Comparison of ENCODE assay signal across 11 cellular contexts in the genomic region with DNA sequence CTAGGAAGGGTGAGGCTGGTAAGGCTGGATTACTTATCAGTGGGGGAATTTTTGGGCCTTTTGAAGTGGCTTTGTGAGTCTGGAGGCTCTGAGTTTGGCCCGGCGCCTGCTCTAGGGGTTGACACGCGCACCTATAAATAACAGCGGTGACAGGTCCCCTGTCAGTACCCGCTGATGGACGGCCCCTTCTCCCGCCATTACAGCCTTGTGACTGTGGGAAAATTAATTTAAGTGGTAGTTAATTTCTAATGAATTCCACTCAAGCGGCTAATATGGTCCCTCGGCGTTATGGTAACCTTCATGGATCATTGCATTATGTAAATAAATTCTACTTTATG. TPM values are rescaled to one million over a fixed set of nuclear protein-coding genes. Genes with fewer than 3 reads are reported as not detected.
DNase-seq lines count a peak whose midpoint lies in the region; ATAC-seq, FAIRE-seq and TF ChIP-seq lines count a peak whose summit lies in the region.
"Had no signal": no experiment of that assay in that cellular context is flagged by ENCODE, and none has a peak within 500 bp of the region (broad histone marks: within the 10 kb centered on the region; RNA-seq: fewer than 3 reads in every experiment).

No MANE protein-coding gene starts in this region.

- no peaks in the 10 kb centered on the region for H3K4me1 Mint-ChIP-seq in immature natural killer cell

- no peak for FAIRE-seq in urothelium cell line (lab: Jason Lieb, UNC)
- FAIRE-seq: endometrium had no signal

- no peak overlapping the region for H3K4me3 Mint-ChIP-seq in immature natural killer cell

- no peak overlapping the region for H2AFZ ChIP-seq in OCI-LY1 (ENCODE audit: low read length)

- H3K4me2 ChIP-seq in OCI-LY1 (ENCODE audit: low read length) = peak overlapping the region; percentile 59; the same call in 1 of the 2 replicates

- H4K20me1 ChIP-seq in OCI-LY1 (ENCODE audit: insufficient read depth, low read length) = no peaks in the 10 kb centered on the region

- H3K4me3 ChIP-seq in right atrium auricular region (no peak overlapping the region), OCI-LY1 (ENCODE audit: low read depth, low read length, poor library complexity, severe bottlenecking) (peak overlapping the region; percentile 43)

- DNase-seq in Right ventricle myocardium inferior (ENCODE audit: missing footprints) = peak; percentile 32
- DNase-seq in right atrium auricular region (ENCODE audit: low spot score) = no peak
- peak; percentile 26 for DNase-seq in urothelium cell line (ENCODE audit: low spot score)
- no peak for DNase-seq in immature natural killer cell
- no peak for DNase-seq in NCI-H524 treated with DMSO at 0.1 percent for 48 hours (lab: John Stamatoyannopoulos, UW)
- no peak for DNase-seq in activated naive CD4-positive, alpha-beta T cell treated with anti-CD3 and anti-CD28 coated beads, Interleukin-2, amount 50 U/mL, for 16 hours
- DNase-seq: activated CD4-positive, alpha-beta T cell treated with anti-CD3 and anti-CD28 coated beads for 48 hours; KG1 had no signal

- H3K4me1 ChIP-seq in right atrium auricular region (no peaks in the 10 kb centered on the region), OCI-LY1 (ENCODE audit: insufficient read depth, low read length, severe bottlenecking) (peaks cover 32% of the 10 kb centered on the region)

- H3K36me3 ChIP-seq in right atrium auricular region = no peaks in the 10 kb centered on the region
- H3K36me3 ChIP-seq in OCI-LY1 (ENCODE audit: insufficient read depth, low read length) = no peaks in the 10 kb centered on the region

- H3K9me2 ChIP-seq in OCI-LY1 (ENCODE audit: low read depth, low read length) = no peaks in the 10 kb centered on the region

- H3K27me3 ChIP-seq in right atrium auricular region (no peaks in the 10 kb centered on the region), OCI-LY1 (ENCODE audit: insufficient read depth, low read length) (no peaks in the 10 kb centered on the region)

- H3K36me3 Mint-ChIP-seq in immature natural killer cell = no peaks in the 10 kb centered on the region

- H3K9me3 ChIP-seq in right atrium auricular region (no peaks in the 10 kb centered on the region), OCI-LY1 (ENCODE audit: low read length) (no peaks in the 10 kb centered on the region)

- H3K27ac Mint-ChIP-seq in immature natural killer cell = peak overlapping the region in 1 of 6 donors; percentile 61

- intact Hi-C loops in Right ventricle myocardium inferior (cut with DNase I) = no loop called here

- ATAC-seq in Right ventricle myocardium inferior (peak; percentile 56), HG02884 (IDR thresholded peaks at IDR 0.05; ENCODE audit: unreplicated experiment) (peak; percentile 84)

- H3K27me3 Mint-ChIP-seq in immature natural killer cell (ENCODE audit: low read depth in 3 of 3) = peaks cover 0 to 15% (median 4%) of the 10 kb centered on the region in 3 donors

- peak overlapping the region; percentile 34; the same call in 1 of the 2 replicates for H3K9ac ChIP-seq in OCI-LY1 (ENCODE audit: low read length)

- no peak for TF ChIP-seq CTCF in right atrium auricular region (IDR thresholded peaks at IDR 0.05)
- no peak for TF ChIP-seq CTCF in OCI-LY1 (IDR thresholded peaks at IDR 0.05; ENCODE audit: low read length)

- H3K9me3 Mint-ChIP-seq in immature natural killer cell = no peaks in the 10 kb centered on the region

- H3K27ac ChIP-seq in right atrium auricular region (no peak overlapping the region), OCI-LY1 (ENCODE audit: low read depth, low read length, poor library complexity, severe bottlenecking) (peak overlapping the region; percentile 73)

- H3F3A ChIP-seq in OCI-LY1 (ENCODE audit: insufficient read depth, low read length) = no peaks in the 10 kb centered on the region

- H3K79me2 ChIP-seq in OCI-LY1 (ENCODE audit: insufficient read depth, low read length) = no peaks in the 10 kb centered on the region

RNA-seq across cellular contexts. Expression of gene MRPL36, which starts 16.5 kb away (rescaled TPM):
- 62.3 TPM for total RNA-seq in Right ventricle myocardium inferior
- total RNA-seq in right atrium auricular region = 10 to 100 TPM; 40.5 to 41.2 TPM
- polyA plus RNA-seq in immature natural killer cell = 100 to 1,000 TPM in 1 of 3 donors, 10 to 100 TPM in 2; 86.5 to 142 (median 87.6) TPM

RNA-seq across cellular contexts. Expression of gene NDUFS6, which starts 18.0 kb away (rescaled TPM):
- total RNA-seq in Right ventricle myocardium inferior (134 TPM), right atrium auricular region (100 to 1,000 TPM; 130 to 135 TPM)
- 10 to 100 TPM; 75.8 to 96.0 (median 89.8) TPM for polyA plus RNA-seq in immature natural killer cell

Comparison
In these comparisons a context has a peak if more than half of its experiments do, and no peak if none do; other contexts are left out.
1. DNase-seq: peak in Right ventricle myocardium inferior (single experiment) and urothelium cell line (single experiment); none in right atrium auricular region (single experiment), immature natural killer cell (0 of 3), NCI-H524 treated with DMSO at 0.1 percent for 48 hours (single experiment) and activated naive CD4-positive, alpha-beta T cell treated with anti-CD3 and anti-CD28 coated beads, Interleukin-2, amount 50 U/mL, for 16 hours (single experiment).